Comparison of ENCODE assay signal across 8 cellular contexts in the genomic region with DNA sequence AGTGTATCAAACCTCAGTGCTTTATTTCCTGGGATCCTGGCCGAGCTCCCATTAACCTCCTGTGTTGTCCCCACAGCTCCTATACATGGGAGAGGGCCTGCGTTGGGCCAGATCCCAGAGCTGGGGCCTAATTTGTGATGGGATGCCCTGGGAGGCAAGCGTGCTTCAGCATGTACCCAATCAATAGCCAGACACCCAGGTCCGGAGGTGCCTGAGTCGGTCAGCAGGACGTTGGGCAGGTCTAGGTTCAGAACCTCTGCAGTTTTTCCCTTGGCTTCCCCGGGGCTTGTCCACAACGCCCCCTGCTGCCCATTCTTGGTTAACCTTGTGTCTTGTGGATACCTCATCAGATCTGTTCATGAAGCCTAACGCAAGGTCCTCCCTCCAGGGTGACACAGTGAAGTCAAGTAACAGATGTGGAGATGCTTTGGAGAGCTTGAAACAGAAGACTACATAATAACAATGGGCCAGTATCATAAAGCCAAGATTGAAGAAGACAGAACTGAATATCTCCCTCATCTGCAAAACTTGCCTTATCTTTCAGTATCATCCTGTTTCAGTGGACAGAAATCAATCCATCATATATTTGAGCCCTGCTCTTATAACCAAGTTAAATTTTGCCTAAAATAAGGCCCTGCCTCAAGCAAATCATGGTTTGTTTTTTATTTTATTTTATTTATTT. TPM values are rescaled to one million over a fixed set of nuclear protein-coding genes. Genes with fewer than 3 reads are reported as not detected.
A peak's percentile ranks its signal among the peaks of the same experiment; 100 is the strongest.
DNase-seq lines count a peak whose midpoint lies in the region; ATAC-seq and TF ChIP-seq lines count a peak whose summit lies in the region.
"Not testable (repeated sequence)": the region's sequence is repeated elsewhere in the genome, so short reads cannot be mapped to it uniquely, and the experiment has no call there.

No MANE protein-coding gene starts in this region.

- peak; percentile 90 for ATAC-seq in GM21619 (IDR thresholded peaks at IDR 0.05; ENCODE audit: unreplicated experiment)

- not testable (repeated sequence) for TF ChIP-seq POLR2A in erythroblast (IDR thresholded peaks at IDR 0.05; ENCODE audit: low read length)

- DNase-seq in DMS114 treated with DMSO at 0.1 percent for 48 hours (lab: John Stamatoyannopoulos, UW; ENCODE audit: unreplicated experiment) (peak; percentile 57), M059J (ENCODE audit: low read depth) (peak; percentile 80), RPMI8226 (peak; percentile 81), erythroblast (lab: John Stamatoyannopoulos, UW) (peak; percentile 80 to 91), mucosa of gallbladder (ENCODE audit: low spot score) (peak; percentile 91)
- DNase-seq in activated T-cell treated with anti-CD3 and anti-CD28 coated beads, Interleukin-2, amount 50 U/mL, for 1 hour, result peak; percentile 87
- peak; percentile 96 for DNase-seq in stimulated activated CD8-positive, alpha-beta memory T cell treated with anti-CD3 and anti-CD28 coated beads, Interleukin-4, amount 100 ng/mL, for 48 hours

RNA-seq across cellular contexts. Expression of gene ANXA4, which starts 27.3 kb away (rescaled TPM):
- total RNA-seq in M059J (2014; rRNA removed; shearing (Covaris generic)), result 9.1 and 16.9 TPM in 2 replicates
- total RNA-seq in mucosa of gallbladder, result 2,875 TPM

Comparison
In these comparisons a context has a peak if more than half of its experiments do, and no peak if none do; other contexts are left out.
1. Peak in every context shown above with its lines: DNase-seq and ATAC-seq.
2. RNA of gene ANXA4, which starts 27.3 kb away (total RNA-seq): 2,875 TPM in mucosa of gallbladder (single experiment); 9.1 to 16.9 TPM in M059J; every median in the first group is over 100 times any median in the second.